22 cellular contexts compared by ENCODE assay signal in the genomic region with DNA sequence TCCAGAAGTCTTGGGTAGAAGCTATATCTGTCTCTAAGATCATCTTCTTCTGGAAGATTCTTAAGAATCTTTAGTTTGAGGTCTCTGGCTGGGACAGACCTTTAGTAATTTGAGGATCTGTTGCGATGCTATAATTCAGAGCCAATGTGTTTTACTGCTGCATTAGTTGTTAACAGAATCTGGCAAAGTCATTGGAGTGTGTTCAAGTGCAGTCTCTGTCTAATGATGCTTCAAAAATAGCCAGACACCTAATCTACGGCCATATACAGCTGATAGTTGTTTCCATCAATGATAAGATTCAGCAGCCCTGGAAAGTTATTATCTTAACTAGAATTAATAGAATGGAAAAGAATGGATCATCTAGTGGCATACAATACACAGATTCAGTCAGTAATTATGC.
"Had no signal": no experiment of that assay in that cellular context is flagged by ENCODE, and none has a peak within 500 bp of the region (broad histone marks: within the 10 kb centered on the region; RNA-seq: fewer than 3 reads in every experiment).

No MANE protein-coding gene starts in this region.

- FAIRE-seq: colon, TTC549 had no signal

- H3K4me3 Mint-ChIP-seq: activated naive CD8-positive, alpha-beta T cell treated with anti-CD3 and anti-CD28 coated beads, Interleukin-2, amount 10 ng/mL, durations not matched to agents 7 days and 5 days; memory B cell; naive B cell; neural progenitor cell; stimulated activated naive B cell treated with anti-CD40 and anti-IgM and Interleukin-4, amounts not matched to agents 10 μg/mL and 1 μg/mL and 100 μg/mL, for 72 hours had no signal

- ATAC-seq: left lung, upper lobe of right lung had no signal

- H3K36me3 ChIP-seq: cardiac muscle cell, left lung, neural progenitor cell, prostate gland, right lobe of liver, spleen, thoracic aorta, upper lobe of right lung had no signal

- H3K27me3 Mint-ChIP-seq: activated naive CD8-positive, alpha-beta T cell treated with anti-CD3 and anti-CD28 coated beads, Interleukin-2, amount 10 ng/mL, durations not matched to agents 7 days and 5 days; memory B cell; naive B cell; stimulated activated naive B cell treated with anti-CD40 and anti-IgM and Interleukin-4, amounts not matched to agents 10 μg/mL and 1 μg/mL and 100 μg/mL, for 72 hours had no signal

- H3K9me3 ChIP-seq: left lung, prostate gland, right lobe of liver, thoracic aorta, upper lobe of right lung had no signal

- H3K4me1 ChIP-seq: prostate gland, right lobe of liver had no signal

- H3K4me1 Mint-ChIP-seq: neural progenitor cell had no signal

- H3K27me3 ChIP-seq: cardiac muscle cell, dorsolateral prefrontal cortex, left lung, neural progenitor cell, right lobe of liver, spleen, upper lobe of right lung had no signal

- H3K27ac Mint-ChIP-seq: activated naive CD8-positive, alpha-beta T cell treated with anti-CD3 and anti-CD28 coated beads, Interleukin-2, amount 10 ng/mL, durations not matched to agents 7 days and 5 days; neural progenitor cell; stimulated activated naive B cell treated with anti-CD40 and anti-IgM and Interleukin-4, amounts not matched to agents 10 μg/mL and 1 μg/mL and 100 μg/mL, for 72 hours had no signal

- H3K27ac ChIP-seq: cardiac muscle cell, dorsolateral prefrontal cortex, left lung, neural progenitor cell, prostate gland, right lobe of liver, spleen, thoracic aorta, upper lobe of right lung had no signal

- DNase-seq: activated CD4-positive, alpha-beta T cell treated with anti-CD3 and anti-CD28 coated beads, Interleukin-2, amount 50 U/mL, for 4 hours; activated naive CD4-positive, alpha-beta T cell treated with Interleukin-2 at 50 U/mL for 16 hours; activated naive CD8-positive, alpha-beta T cell treated with anti-CD3 and anti-CD28 coated beads, Interleukin-2, amount 10 ng/mL, durations not matched to agents 7 days and 5 days; amygdala; dorsolateral prefrontal cortex; erythroblast; foreskin melanocyte; kidney; left lung; naive B cell; right lobe of liver; spleen; stimulated activated CD4-positive, alpha-beta T cell treated with anti-CD3 and anti-CD28 coated beads, Interleukin-4, amount 100 ng/mL, for 4 hours; stimulated activated naive B cell treated with anti-CD40 and anti-IgM and Interleukin-4, amounts not matched to agents 10 μg/mL and 1 μg/mL and 100 μg/mL, for 72 hours; upper lobe of right lung had no signal

- H3K4me3 ChIP-seq: cardiac muscle cell, dorsolateral prefrontal cortex, left lung, neural progenitor cell, prostate gland, right lobe of liver, spleen, thoracic aorta, upper lobe of right lung had no signal

- H3K9ac ChIP-seq: neural progenitor cell had no signal
